ENCODE assay signal across 10 cellular contexts in the genomic region with DNA sequence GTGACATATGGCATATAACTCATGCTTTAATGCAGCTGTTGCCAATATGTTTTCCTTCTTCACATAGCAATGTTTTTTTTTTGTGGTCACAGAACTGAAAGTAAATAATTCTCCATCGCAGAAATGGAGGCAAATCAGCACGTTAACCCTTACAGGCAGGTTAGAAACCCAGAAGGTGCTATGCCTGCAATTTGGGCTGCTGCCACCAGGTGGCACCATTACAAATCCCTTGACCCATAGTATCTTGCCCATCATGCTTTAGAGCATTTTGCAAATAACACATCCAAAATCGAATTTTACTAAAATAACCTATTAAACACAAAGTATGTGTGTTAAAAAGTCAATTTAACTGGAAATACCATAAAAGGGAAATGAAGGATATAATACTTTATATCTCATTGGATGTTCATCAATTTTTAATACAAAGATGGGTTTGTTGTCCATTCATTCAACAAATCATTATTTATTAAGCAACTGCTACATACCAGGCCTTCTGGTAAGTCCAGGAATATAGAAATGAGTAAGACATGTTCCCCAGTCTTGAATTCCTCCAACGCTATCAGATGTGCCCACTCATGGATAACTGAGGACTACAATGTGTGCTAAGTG.
DNase-seq lines count a peak whose midpoint lies in the region; ATAC-seq and TF ChIP-seq lines count a peak whose summit lies in the region.
"Had no signal": no experiment of that assay in that cellular context is flagged by ENCODE, and none has a peak within 500 bp of the region (broad histone marks: within the 10 kb centered on the region; RNA-seq: fewer than 3 reads in every experiment).

No MANE protein-coding gene starts in this region.

- H3K4me3 ChIP-seq in OCI-LY3 (ENCODE audit: low read length) (no peak overlapping the region), fibroblast of lung (replicated peaks in 1 of 4; ENCODE audit: control extremely low read depth in 1 of 4, insufficient read depth in 1 of 4, low read depth in 3 of 4, low read length in 4 of 4) (no peak overlapping the region)

- TF ChIP-seq CTCF in 22Rv1 (IDR thresholded peaks at IDR 0.05) (peak; percentile 91), OCI-LY3 (IDR thresholded peaks at IDR 0.05; ENCODE audit: low read depth, low read length) (peak; percentile 80), fibroblast of lung (conservative IDR thresholded peaks at IDR 0.05 in 1 of 2, IDR thresholded peaks at IDR 0.05 in 1 of 2; ENCODE audit: low read depth in 1 of 2, low read length in 2 of 2) (peak; percentile 33 to 57)

- no peak for ATAC-seq in HG02623 (IDR thresholded peaks at IDR 0.05; ENCODE audit: unreplicated experiment)

- H3K36me3 ChIP-seq in OCI-LY3 (replicated peaks; ENCODE audit: low read depth, low read length), result no peaks in the 10 kb centered on the region
- no peaks in the 10 kb centered on the region for H3K36me3 ChIP-seq in fibroblast of lung (ENCODE audit: control insufficient read depth, insufficient read depth, low read length)

- DNase-seq in DMS53 (lab: John Stamatoyannopoulos, UW) (peak; percentile 51), fibroblast of lung (ENCODE audit: low read depth in 2 of 2) (no peak), posterior vena cava (ENCODE audit: low spot score) (no peak), LoVo (ENCODE audit: low spot score) (no peak), D341Med (ENCODE audit: low spot score) (no peak)
- DNase-seq: NCI-H1417 treated with DMSO at 0.1 percent for 48 hours, nucleus accumbens had no signal

- intact Hi-C loops in posterior vena cava (cut with DNase I), result no loop called here

- no peak overlapping the region for H3K9ac ChIP-seq in OCI-LY3 (ENCODE audit: low read length)
- no peak overlapping the region for H3K9ac ChIP-seq in fibroblast of lung (ENCODE audit: insufficient read depth, low read length)

- H2AFZ ChIP-seq in OCI-LY3 (ENCODE audit: low read depth, low read length) (no peak overlapping the region), fibroblast of lung (ENCODE audit: low read length) (no peak overlapping the region)

- H3K27ac ChIP-seq in 22Rv1, result no peak overlapping the region
- H3K27ac ChIP-seq in OCI-LY3 (ENCODE audit: low read length), result no peak overlapping the region
- no peak overlapping the region for H3K27ac ChIP-seq in fibroblast of lung (ENCODE audit: insufficient read depth, low read length)

- H4K20me1 ChIP-seq in OCI-LY3 (ENCODE audit: insufficient read depth, low read length) (no peaks in the 10 kb centered on the region), fibroblast of lung (ENCODE audit: control insufficient read depth, extremely low read depth, insufficient read depth, low read length) (no peaks in the 10 kb centered on the region)

- H3K4me2 ChIP-seq in OCI-LY3 (ENCODE audit: low read length) (no peak overlapping the region), fibroblast of lung (ENCODE audit: extremely low read depth, insufficient read depth, low read length) (no peak overlapping the region)

- H3K9me3 ChIP-seq in OCI-LY3 (ENCODE audit: insufficient read depth, low read length), result no peaks in the 10 kb centered on the region
- H3K9me3 ChIP-seq in fibroblast of lung (ENCODE audit: control insufficient read depth, insufficient read depth, low read depth, low read length), result no peaks in the 10 kb centered on the region

- no peaks in the 10 kb centered on the region for H3K79me2 ChIP-seq in OCI-LY3 (ENCODE audit: low read length)
- H3K79me2 ChIP-seq in fibroblast of lung (ENCODE audit: control insufficient read depth, insufficient read depth, low read length), result no peaks in the 10 kb centered on the region

- no peaks in the 10 kb centered on the region for H3K4me1 ChIP-seq in OCI-LY3 (ENCODE audit: low read length)
- no peaks in the 10 kb centered on the region for H3K4me1 ChIP-seq in fibroblast of lung (ENCODE audit: control insufficient read depth, extremely low read depth, insufficient read depth, low read length)

- H3K27me3 ChIP-seq in OCI-LY3 (ENCODE audit: low read depth, low read length) (no peaks in the 10 kb centered on the region), fibroblast of lung (ENCODE audit: control insufficient read depth, insufficient read depth, low read length) (no peaks in the 10 kb centered on the region)
